1 cellular context compared by ENCODE assay signal in the genomic region with DNA sequence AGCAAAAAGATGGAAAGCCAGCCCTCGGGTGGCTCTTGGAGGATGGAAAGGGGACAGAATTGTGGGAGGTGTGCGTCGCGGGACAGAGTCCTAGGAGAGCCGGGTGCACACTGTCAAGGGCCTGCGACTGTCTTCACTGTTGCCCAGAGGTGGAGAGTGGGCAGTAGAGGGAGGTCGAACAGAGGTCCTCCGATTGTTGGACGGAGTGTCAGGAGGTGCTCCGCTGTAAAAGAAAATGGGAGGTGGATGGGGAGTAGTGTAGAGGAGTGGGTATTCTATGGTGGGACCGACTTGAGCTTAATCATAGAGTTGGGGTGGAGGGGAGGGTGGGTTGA.
A peak's percentile ranks its signal among the peaks of the same experiment; 100 is the strongest.
TF ChIP-seq lines count a peak whose summit lies in the region.

No MANE protein-coding gene starts in this region.

TF ChIP-seq in HepG2, 621 proteins besides CTCF, POLR2A, EP300 and RAD21:
- TF ChIP-seq EZH2 (conservative IDR thresholded peaks at IDR 0.05; ENCODE audit: low read depth, low read length) (0 out of 2 replicates have a peak, but pooled peaks have one; percentile 40), TEAD3 (CRISPR knock-in tag; optimal IDR thresholded peaks at IDR 0.05; ENCODE audit: borderline replicate concordance) (no peak), ADNP (CRISPR knock-in tag; IDR thresholded peaks at IDR 0.05) (no peak)
- TF ChIP-seq, protein P1, sequence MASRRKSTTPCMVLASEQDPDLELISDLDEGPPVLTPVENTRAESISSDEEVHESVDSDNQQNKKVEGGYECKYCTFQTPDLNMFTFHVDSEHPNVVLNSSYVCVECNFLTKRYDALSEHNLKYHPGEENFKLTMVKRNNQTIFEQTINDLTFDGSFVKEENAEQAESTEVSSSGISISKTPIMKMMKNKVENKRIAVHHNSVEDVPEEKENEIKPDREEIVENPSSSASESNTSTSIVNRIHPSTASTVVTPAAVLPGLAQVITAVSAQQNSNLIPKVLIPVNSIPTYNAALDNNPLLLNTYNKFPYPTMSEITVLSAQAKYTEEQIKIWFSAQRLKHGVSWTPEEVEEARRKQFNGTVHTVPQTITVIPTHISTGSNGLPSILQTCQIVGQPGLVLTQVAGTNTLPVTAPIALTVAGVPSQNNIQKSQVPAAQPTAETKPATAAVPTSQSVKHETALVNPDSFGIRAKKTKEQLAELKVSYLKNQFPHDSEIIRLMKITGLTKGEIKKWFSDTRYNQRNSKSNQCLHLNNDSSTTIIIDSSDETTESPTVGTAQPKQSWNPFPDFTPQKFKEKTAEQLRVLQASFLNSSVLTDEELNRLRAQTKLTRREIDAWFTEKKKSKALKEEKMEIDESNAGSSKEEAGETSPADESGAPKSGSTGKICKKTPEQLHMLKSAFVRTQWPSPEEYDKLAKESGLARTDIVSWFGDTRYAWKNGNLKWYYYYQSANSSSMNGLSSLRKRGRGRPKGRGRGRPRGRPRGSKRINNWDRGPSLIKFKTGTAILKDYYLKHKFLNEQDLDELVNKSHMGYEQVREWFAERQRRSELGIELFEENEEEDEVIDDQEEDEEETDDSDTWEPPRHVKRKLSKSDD (CRISPR knock-in tag; IDR thresholded peaks at IDR 0.05; ENCODE audit: low read depth): no peak
